ENCODE assay signal across 32 cellular contexts in genomic region chrX:139530550-139530949, GRCh38. TPM values are rescaled to one million over a fixed set of nuclear protein-coding genes. Genes with fewer than 3 reads are reported as not detected.
"Had no signal": no experiment of that assay in that cellular context is flagged by ENCODE, and none has a peak within 500 bp of the region (broad histone marks: within the 10 kb centered on the region; RNA-seq: fewer than 3 reads in every experiment).

TSS of gene F9 (plus strand) at chrX:139530739. CDS start at chrX:139530765, 26 bp downstream.

- DNase-seq: colonic mucosa; cortex of kidney; effector CD8-positive, alpha-beta T cell; effector memory CD8-positive, alpha-beta T cell; endodermal cell; erythroblast; esophagus squamous epithelium; foreskin fibroblast; foreskin melanocyte; gastrocnemius medialis; glutamatergic neuron; head of caudate nucleus; heart right ventricle; hippocampal formation; left cardiac atrium; left ventricle myocardium inferior; lower lobe of right lung; mesenchymal stem cell; mucosa of descending colon had no signal

- H3K27me3 ChIP-seq: colonic mucosa, esophagus squamous epithelium, gastrocnemius medialis, heart right ventricle had no signal

- H3K4me3 ChIP-seq: colonic mucosa, esophagus squamous epithelium, gastrocnemius medialis, heart right ventricle, left ventricle myocardium inferior, lower lobe of right lung, mucosa of descending colon had no signal

- H3K9me3 ChIP-seq: colonic mucosa, esophagus squamous epithelium, gastrocnemius medialis, heart right ventricle, left ventricle myocardium inferior, lower lobe of right lung, mucosa of descending colon had no signal

- ATAC-seq: effector memory CD8-positive, alpha-beta T cell; esophagus mucosa; gastrocnemius medialis; heart right ventricle; left cardiac atrium; lower lobe of right lung; mucosa of descending colon had no signal

- H3K27ac ChIP-seq: colonic mucosa, epithelial cell of prostate, esophagus squamous epithelium, gastrocnemius medialis, heart right ventricle, left ventricle myocardium inferior, lower lobe of right lung had no signal

- FAIRE-seq: endometrium, keratinocyte had no signal

- H3K36me3 ChIP-seq: colonic mucosa, esophagus squamous epithelium, gastrocnemius medialis, heart right ventricle, left ventricle myocardium inferior, lower lobe of right lung had no signal

- H3K4me1 ChIP-seq: colonic mucosa, esophagus squamous epithelium, gastrocnemius medialis, heart right ventricle, left ventricle myocardium inferior, lower lobe of right lung had no signal

RNA-seq across cellular contexts. Expression of gene F9, which starts in this region (rescaled TPM):
- total RNA-seq: chondrocyte, dermis microvascular lymphatic vessel endothelial cell, endodermal cell, esophagus mucosa, esophagus squamous epithelium, glomerular endothelial cell, heart right ventricle, kidney epithelial cell, left cardiac atrium, left ventricle myocardium inferior, lower leg skin, lower lobe of right lung, lung microvascular endothelial cell, mesenteric fat pad, mesothelial cell of epicardium, mucosa of descending colon, myocyte had no signal
- polyA plus RNA-seq: heart right ventricle, keratinocyte had no signal
